In genomic region chr11:62842171-62842717, GRCh38 we compare ENCODE assay signal across 8 cellular contexts. TPM values are rescaled to one million over a fixed set of nuclear protein-coding genes. Genes with fewer than 3 reads are reported as not detected.
DNase-seq lines count a peak whose midpoint lies in the region; ATAC-seq and TF ChIP-seq lines count a peak whose summit lies in the region.

No MANE protein-coding gene starts in this region.

- WGBS in SK-N-SH (ENCODE audit: low lambda C conversion rate): 48% methylated on average over 24 of the region's 30 CpGs

- peaks cover 20% of the 10 kb centered on the region for H3K79me2 ChIP-seq in SK-N-SH (ENCODE audit: insufficient read depth)

- H4K20me1 ChIP-seq in SK-N-SH (ENCODE audit: insufficient read depth): no peaks in the 10 kb centered on the region

- H3K9ac ChIP-seq in SK-N-SH: peak overlapping the region; percentile 86

- CTCF ChIA-PET in SK-N-SH (lab: Yijun Ruan, JAX): interaction anchor here (0.8 to 3.0 kb wide), 3 partner anchors 12 to 56 kb away, joined by 3 to 18 read pairs (median 5); partner anchors contain the start of gene TMEM179B

- TF ChIP-seq RAD21 in SK-N-SH (IDR thresholded peaks at IDR 0.05; ENCODE audit: low read length): no peak

- no peaks in the 10 kb centered on the region for H3K27me3 ChIP-seq in SK-N-SH (ENCODE audit: insufficient read depth)
- no peaks in the 10 kb centered on the region for H3K27me3 ChIP-seq in upper lobe of right lung

- POLR2A ChIA-PET in SK-N-SH (lab: Yijun Ruan, JAX): interaction anchor here (1.0 to 3.5 kb wide), 18 partner anchors 12 to 250 kb away, joined by 3 to 146 read pairs (median 9); partner anchors contain the start of genes BSCL2, HNRNPUL2, LBHD1 and SLC3A2

- peaks cover 19% of the 10 kb centered on the region for H3F3A ChIP-seq in SK-N-SH (replicated peaks; ENCODE audit: insufficient read depth)

- H3K9me2 ChIP-seq in SK-N-SH: no peaks in the 10 kb centered on the region

- peaks cover 13 to 15% of the 10 kb centered on the region in 2 experiments; a peak in 2 of 4 replicates for H3K4me1 ChIP-seq in SK-N-SH (ENCODE audit: control insufficient read depth in 1 of 2, insufficient read depth in 2 of 2, low read depth in 1 of 2, low read length in 1 of 2)
- peaks cover 20% of the 10 kb centered on the region for H3K4me1 ChIP-seq in upper lobe of right lung

- H3K27ac ChIP-seq in SK-N-SH (ENCODE audit: low read depth in 2 of 2, low read length in 1 of 2) (peak overlapping the region; percentile 94 to 95), upper lobe of right lung (peak overlapping the region; percentile 98)

- DNase-seq in GM12864 (ENCODE audit: low read depth) (no peak), SK-N-SH (no peak), ecto neural progenitor cell (ENCODE audit: low spot score) (peak; percentile 91), mucosa of gallbladder (ENCODE audit: low spot score) (peak; percentile 16), upper lobe of right lung (peak; percentile 73)

- no peaks in the 10 kb centered on the region for H3K36me3 ChIP-seq in SK-N-SH (replicated peaks in 1 of 2; ENCODE audit: control insufficient read depth in 1 of 2, insufficient read depth in 2 of 2, low read length in 1 of 2)
- no peaks in the 10 kb centered on the region for H3K36me3 ChIP-seq in upper lobe of right lung

- peak overlapping the region; percentile 89 for H2AFZ ChIP-seq in SK-N-SH (ENCODE audit: low read depth)

- no peak for ATAC-seq in upper lobe of right lung
- no peak for ATAC-seq in GM21737 (IDR thresholded peaks at IDR 0.05; ENCODE audit: unreplicated experiment)
- no peak for ATAC-seq in HG03280 (IDR thresholded peaks at IDR 0.05; ENCODE audit: unreplicated experiment)
- no peak for ATAC-seq in HG03139 (IDR thresholded peaks at IDR 0.05; ENCODE audit: unreplicated experiment)

- TF ChIP-seq EP300 in SK-N-SH (IDR thresholded peaks at IDR 0.05; ENCODE audit: borderline replicate concordance in 1 of 2, low read depth in 1 of 2, low read length in 1 of 2): no peak

- peak overlapping the region; percentile 86 for H3K4me2 ChIP-seq in SK-N-SH

- TF ChIP-seq CTCF in GM12864 (IDR thresholded peaks at IDR 0.05; ENCODE audit: low read depth, low read length, missing control alignments): no peak
- TF ChIP-seq CTCF in SK-N-SH (IDR thresholded peaks at IDR 0.05): no peak
- TF ChIP-seq CTCF in upper lobe of right lung (IDR thresholded peaks at IDR 0.05): no peak

- H3K9me3 ChIP-seq in SK-N-SH (no peaks in the 10 kb centered on the region), upper lobe of right lung (no peaks in the 10 kb centered on the region)

- intact Hi-C loops in upper lobe of right lung (cut with DNase I): no loop called here

- peak overlapping the region; percentile 55 for H3K4me3 ChIP-seq in GM12864 (ENCODE audit: low read depth, low read length)
- H3K4me3 ChIP-seq in SK-N-SH (ENCODE audit: low read depth in 2 of 2, low read length in 1 of 2): peak overlapping the region; percentile 37 to 59
- H3K4me3 ChIP-seq in upper lobe of right lung: peak overlapping the region; percentile 86

TF ChIP-seq in SK-N-SH, 30 proteins besides CTCF, POLR2A, EP300 and RAD21:
- TF ChIP-seq NFIC (IDR thresholded peaks at IDR 0.05; ENCODE audit: borderline replicate concordance) (no peak), TEAD4 (IDR thresholded peaks at IDR 0.05; ENCODE audit: borderline replicate concordance, insufficient read depth) (no peak), USF1 (IDR thresholded peaks at IDR 0.05; ENCODE audit: borderline replicate concordance, low read depth) (no peak), GABPA (IDR thresholded peaks at IDR 0.05; ENCODE audit: low read depth) (no peak)
TF ChIP-seq in SK-N-SH: peak in this region for 0.

RNA-seq across cellular contexts. Expression of gene WDR74, which starts 2.9 kb away (rescaled TPM):
- 132 TPM in 2 replicates for polyA plus RNA-seq in SK-N-SH (2012; rRNA removed)
- 57.7 and 95.4 TPM in 2 replicates for polyA plus RNA-seq in SK-N-SH (2012; cell fraction: cytosol; rRNA removed)
- polyA plus RNA-seq in SK-N-SH (2012; cell fraction: nucleus; rRNA removed): 195 and 221 TPM in 2 replicates
- total RNA-seq in mucosa of gallbladder: 31.6 TPM
- 43.9 TPM for total RNA-seq in upper lobe of right lung

RNA-seq across cellular contexts. Expression of gene TEX54, which starts 9.6 kb away (rescaled TPM):
- not detected in 2 replicates for polyA plus RNA-seq in SK-N-SH (2012; rRNA removed)
- not detected in 2 replicates for polyA plus RNA-seq in SK-N-SH (2012; cell fraction: cytosol; rRNA removed)
- not detected in 2 replicates for polyA plus RNA-seq in SK-N-SH (2012; cell fraction: nucleus; rRNA removed)
- total RNA-seq in mucosa of gallbladder (not detected), upper lobe of right lung (not detected)

RNA-seq across cellular contexts. Expression of gene STX5, which starts 10.4 kb away (rescaled TPM):
- polyA plus RNA-seq in SK-N-SH (2012; rRNA removed): 24.2 and 27.4 TPM in 2 replicates
- polyA plus RNA-seq in SK-N-SH (2012; cell fraction: cytosol; rRNA removed): 15.8 and 24.5 TPM in 2 replicates
- 14.1 and 24.6 TPM in 2 replicates for polyA plus RNA-seq in SK-N-SH (2012; cell fraction: nucleus; rRNA removed)
- total RNA-seq in mucosa of gallbladder: 48.8 TPM
- 40.9 TPM for total RNA-seq in upper lobe of right lung

RNA-seq across cellular contexts. Expression of gene NXF1, which starts 37.0 kb away (rescaled TPM):
- polyA plus RNA-seq in SK-N-SH (2012; rRNA removed): 47.6 and 59.7 TPM in 2 replicates
- polyA plus RNA-seq in SK-N-SH (2012; cell fraction: cytosol; rRNA removed): 31.5 and 34.2 TPM in 2 replicates
- polyA plus RNA-seq in SK-N-SH (2012; cell fraction: nucleus; rRNA removed): 220 and 356 TPM in 2 replicates
- 85.7 TPM for total RNA-seq in mucosa of gallbladder
- 96.2 TPM for total RNA-seq in upper lobe of right lung

RNA-seq across cellular contexts. Expression of gene SLC3A2, which starts 38.5 kb away (rescaled TPM):
- 212 and 308 TPM in 2 replicates for polyA plus RNA-seq in SK-N-SH (2012; rRNA removed)
- 158 and 172 TPM in 2 replicates for polyA plus RNA-seq in SK-N-SH (2012; cell fraction: cytosol; rRNA removed)
- polyA plus RNA-seq in SK-N-SH (2012; cell fraction: nucleus; rRNA removed): 372 and 424 TPM in 2 replicates
- 104 TPM for total RNA-seq in mucosa of gallbladder
- total RNA-seq in upper lobe of right lung: 255 TPM

Comparison
In these comparisons a context has a peak if more than half of its experiments do, and no peak if none do; other contexts are left out.
1. DNase-seq: peak in ecto neural progenitor cell (single experiment), mucosa of gallbladder (single experiment) and upper lobe of right lung (single experiment); none in GM12864 (single experiment) and SK-N-SH (single experiment).
2. Peak in every context shown above with its lines, with median percentiles within 50 percentile points of each other: H3K4me3 ChIP-seq.